Comparison of ENCODE assay signal across 19 cellular contexts in genomic region chr11:1742371-1742770, GRCh38. TPM values are rescaled to one million over a fixed set of nuclear protein-coding genes. Genes with fewer than 3 reads are reported as not detected.
"Had no signal": no experiment of that assay in that cellular context is flagged by ENCODE, and none has a peak within 500 bp of the region (broad histone marks: within the 10 kb centered on the region; RNA-seq: fewer than 3 reads in every experiment).

No MANE protein-coding gene starts in this region.

- H3K9me3 ChIP-seq: suprapubic skin had no signal

- ATAC-seq: activated CD4-positive, CD25-positive, alpha-beta regulatory T cell treated with anti-CD3 and anti-CD28 coated beads, Interleukin-2, amount 50 U/mL, for 24 hours; right cardiac atrium; stimulated activated memory B cell treated with anti-CD40 and anti-IgM and Interleukin-4, amounts not matched to agents 10 μg/mL and 1 μg/mL and 100 μg/mL, for 72 hours had no signal

- DNase-seq: activated CD4-positive, alpha-beta T cell treated with anti-CD3 and anti-CD28 coated beads, Interleukin-2, amount 50 U/mL, for 48 hours; activated CD8-positive, alpha-beta memory T cell treated with anti-CD3 and anti-CD28 coated beads, Interleukin-2, amount 50 U/mL, for 4 hours; activated naive CD4-positive, alpha-beta T cell; anterior cingulate cortex; dorsolateral prefrontal cortex; foreskin fibroblast; immature natural killer cell; nucleus accumbens; right cardiac atrium had no signal

- H3K27me3 Mint-ChIP-seq: stimulated activated memory B cell treated with anti-CD40 and anti-IgM and Interleukin-4, amounts not matched to agents 10 μg/mL and 1 μg/mL and 100 μg/mL, for 72 hours had no signal

- H3K27ac Mint-ChIP-seq: immature natural killer cell; natural killer cell treated with Interleukin-12 subunit alpha and Interleukin-12 subunit beta and Interleukin-15 and Interleukin-18, amount 100 ng/mL, for 72 hours; progenitor cell of endocrine pancreas; stimulated activated memory B cell treated with anti-CD40 and anti-IgM and Interleukin-4, amounts not matched to agents 10 μg/mL and 1 μg/mL and 100 μg/mL, for 72 hours had no signal

- H3K4me3 Mint-ChIP-seq: immature natural killer cell; natural killer cell treated with Interleukin-12 subunit alpha and Interleukin-12 subunit beta and Interleukin-15 and Interleukin-18, amount 100 ng/mL, for 72 hours; stimulated activated memory B cell treated with anti-CD40 and anti-IgM and Interleukin-4, amounts not matched to agents 10 μg/mL and 1 μg/mL and 100 μg/mL, for 72 hours had no signal

- H3K36me3 ChIP-seq: esophagus muscularis mucosa, suprapubic skin had no signal

- H3K4me3 ChIP-seq: dorsolateral prefrontal cortex, esophagus muscularis mucosa, smooth muscle cell, suprapubic skin had no signal

- H3K27ac ChIP-seq: dorsolateral prefrontal cortex, esophagus muscularis mucosa, suprapubic skin had no signal

- H3K36me3 Mint-ChIP-seq: stimulated activated memory B cell treated with anti-CD40 and anti-IgM and Interleukin-4, amounts not matched to agents 10 μg/mL and 1 μg/mL and 100 μg/mL, for 72 hours had no signal

RNA-seq across cellular contexts. Expression of gene IFITM10, which starts 8.0 kb away (rescaled TPM):
- total RNA-seq: SK-MEL-5 had no signal

RNA-seq across cellular contexts. Expression of gene KRTAP5-6, which starts 45.4 kb away (rescaled TPM):
- total RNA-seq: esophagus muscularis mucosa; mucosa of gallbladder; natural killer cell treated with Interleukin-12 subunit alpha and Interleukin-12 subunit beta and Interleukin-15 and Interleukin-18, amount 100 ng/mL, for 72 hours; progenitor cell of endocrine pancreas; right cardiac atrium; SK-MEL-5; smooth muscle cell; urinary bladder had no signal
- polyA plus RNA-seq: immature natural killer cell, right cardiac atrium, smooth muscle cell, urinary bladder had no signal
